In genomic region chrX:155031657-155032056, GRCh38 we compare ENCODE assay signal across 29 cellular contexts.
"Had no signal": no experiment of that assay in that cellular context is flagged by ENCODE, and none has a peak within 500 bp of the region (broad histone marks: within the 10 kb centered on the region; RNA-seq: fewer than 3 reads in every experiment).

No MANE protein-coding gene starts in this region.

- H3K27ac Mint-ChIP-seq: activated CD8-positive, alpha-beta T cell treated with anti-CD3 and anti-CD28 coated beads, Interleukin-2, amount 10 ng/mL, durations not matched to agents 7 days and 5 days; T-cell; WTC11 had no signal

- DNase-seq: activated CD4-positive, alpha-beta T cell treated with anti-CD3 and anti-CD28 coated beads for 48 hours; activated CD4-positive, alpha-beta T cell treated with anti-CD3 and anti-CD28 coated beads, Interleukin-2, amount 50 U/mL, for 4 hours; activated CD4-positive, CD25-positive, alpha-beta regulatory T cell treated with anti-CD3 and anti-CD28 coated beads, Interleukin-2, amount 50 U/mL, for 72 hours; activated CD8-positive, alpha-beta memory T cell treated with anti-CD3 and anti-CD28 coated beads, Interleukin-2, amount 50 U/mL, for 48 hours; activated CD8-positive, alpha-beta T cell treated with anti-CD3 and anti-CD28 coated beads, Interleukin-2, amount 10 ng/mL, durations not matched to agents 7 days and 5 days; activated effector memory CD4-positive, alpha-beta T cell treated with anti-CD3 and anti-CD28 coated beads, Interleukin-2, amount 50 U/mL, for 16 hours; activated naive CD4-positive, alpha-beta T cell treated with Interleukin-2 at 50 U/mL for 16 hours; activated naive CD8-positive, alpha-beta T cell treated with anti-CD3 and anti-CD28 coated beads, Interleukin-2, amount 10 ng/mL, durations not matched to agents 7 days and 5 days; activated T-cell treated with anti-CD3 and anti-CD28 coated beads, Interleukin-2, amount 50 U/mL, for 1 hour; adrenal gland; body of pancreas; IMR-90; KG1; NCI-H1048; NCI-H146; NCI-H187 treated with DMSO at 0.1 percent for 48 hours; NCI-H2081 treated with DMSO at 0.1 percent for 48 hours; NCI-H2171; NCI-H2227 treated with DMSO at 0.1 percent for 48 hours; NCI-H446 treated with DMSO at 0.1 percent for 48 hours; NCI-H524 treated with DMSO at 0.1 percent for 48 hours; NCI-H748 treated with DMSO at 0.1 percent for 48 hours; RPMI8226; T-cell had no signal

- H3K27me3 Mint-ChIP-seq: activated naive CD8-positive, alpha-beta T cell treated with anti-CD3 and anti-CD28 coated beads, Interleukin-2, amount 10 ng/mL, durations not matched to agents 7 days and 5 days had no signal

- H3K27ac ChIP-seq: ascending aorta, SK-N-MC had no signal

- H3K4me3 Mint-ChIP-seq: activated CD8-positive, alpha-beta T cell treated with anti-CD3 and anti-CD28 coated beads, Interleukin-2, amount 10 ng/mL, durations not matched to agents 7 days and 5 days; activated naive CD8-positive, alpha-beta T cell treated with anti-CD3 and anti-CD28 coated beads, Interleukin-2, amount 10 ng/mL, durations not matched to agents 7 days and 5 days; WTC11 had no signal

- H3K4me1 ChIP-seq: ascending aorta, body of pancreas had no signal

- H3K9me3 Mint-ChIP-seq: activated naive CD8-positive, alpha-beta T cell treated with anti-CD3 and anti-CD28 coated beads, Interleukin-2, amount 10 ng/mL, durations not matched to agents 7 days and 5 days had no signal

- H3K9me3 ChIP-seq: body of pancreas had no signal

- ATAC-seq: activated CD8-positive, alpha-beta T cell treated with anti-CD3 and anti-CD28 coated beads, Interleukin-2, amount 10 ng/mL, durations not matched to agents 7 days and 5 days; body of pancreas; Panc1; Right ventricle myocardium inferior; T-cell; WTC11 had no signal

- H3K27me3 ChIP-seq: adrenal gland, ascending aorta, body of pancreas had no signal

- H3K4me3 ChIP-seq: adrenal gland, ascending aorta, body of pancreas, SK-N-MC had no signal
